In genomic region chr10:54130394-54130793, GRCh38 we compare ENCODE assay signal across 27 cellular contexts.
A peak's percentile ranks its signal among the peaks of the same experiment; 100 is the strongest.
DNase-seq lines count a peak whose midpoint lies in the region; ATAC-seq, FAIRE-seq and TF ChIP-seq lines count a peak whose summit lies in the region.
"Had no signal": no experiment of that assay in that cellular context is flagged by ENCODE, and none has a peak within 500 bp of the region (broad histone marks: within the 10 kb centered on the region; RNA-seq: fewer than 3 reads in every experiment).

No MANE protein-coding gene starts in this region.

- H3K4me3 Mint-ChIP-seq in GM23338 = no peak overlapping the region
- H3K4me3 Mint-ChIP-seq: CD14-positive monocyte; CD4-positive, alpha-beta memory T cell; CD4-positive, CD25-positive, alpha-beta regulatory T cell; CD8-positive, alpha-beta memory T cell had no signal

- in situ Hi-C loops in GM12878 (cut with MboI) = no loop called here
- in situ Hi-C loops in HAP-1 (cut with MboI; ENCODE audit: low sequenced_read_pairs) = no loop called here

- H3K36me3 Mint-ChIP-seq in GM23338 (ENCODE audit: low read depth) = peaks cover 4% of the 10 kb centered on the region; the same call in 1 of the 3 replicates
- H3K36me3 Mint-ChIP-seq: CD14-positive monocyte; CD4-positive, alpha-beta memory T cell; CD4-positive, CD25-positive, alpha-beta regulatory T cell; CD8-positive, alpha-beta memory T cell had no signal

- H3K4me3 ChIP-seq in GM23338 (no peak overlapping the region), OCI-LY3 (ENCODE audit: low read length) (no peak overlapping the region), GM12878 (no peak overlapping the region), neuronal stem cell (ENCODE audit: low read length in 2 of 2) (no peak overlapping the region), HAP-1 (no peak overlapping the region)
- H3K4me3 ChIP-seq: BLaER1 had no signal

- H3K27ac ChIP-seq in GM23338 (ENCODE audit: low read depth) (no peak overlapping the region), OCI-LY3 (ENCODE audit: low read length) (no peak overlapping the region), GM12878 (ENCODE audit: control insufficient read depth, insufficient read depth) (no peak overlapping the region), neuronal stem cell (replicated peaks; ENCODE audit: low read length) (no peak overlapping the region)
- H3K27ac ChIP-seq: BLaER1 had no signal

- H3K4me1 ChIP-seq in GM23338 (ENCODE audit: insufficient read depth) = peaks cover 4% of the 10 kb centered on the region; the same call in 1 of the 2 replicates
- peaks cover 29% of the 10 kb centered on the region for H3K4me1 ChIP-seq in OCI-LY3 (ENCODE audit: low read length)
- no peaks in the 10 kb centered on the region for H3K4me1 ChIP-seq in GM12878 (ENCODE audit: control insufficient read depth, insufficient read depth, low read length)
- peaks cover 0 to 2% of the 10 kb centered on the region in 2 donors for H3K4me1 ChIP-seq in neuronal stem cell (ENCODE audit: control insufficient read depth in 2 of 2, insufficient read depth in 1 of 2, low read depth in 1 of 2, low read length in 2 of 2)
- H3K4me1 ChIP-seq in HAP-1 = no peaks in the 10 kb centered on the region
- H3K4me1 ChIP-seq: BLaER1 had no signal

- POLR2A ChIA-PET in GM12878 (lab: Charles Lee) = no interaction called here

- DNase-seq in GM23338 (ENCODE audit: low spot score) (peak; percentile 6), GM12878 (ENCODE audit: low read depth, low spot score) (no peak), neuronal stem cell (ENCODE audit: low spot score) (no peak), cerebellar nuclear complex (lab: John Stamatoyannopoulos, UW) (no peak), left lobe of liver (ENCODE audit: low spot score) (no peak), HAP-1 (ENCODE audit: low spot score in 2 of 2) (no peak), dedifferentiated amniotic fluid mesenchymal stem cell (ENCODE audit: extremely low spot score) (no peak)
- DNase-seq: 8988T; ACHN; BE2C; C1 segment of cervical spinal cord; CD4-positive, alpha-beta memory T cell; CD4-positive, CD25-positive, alpha-beta regulatory T cell; CD8-positive, alpha-beta memory T cell; COR-L47; DMS 273 treated with DMSO at 0.1 percent for 48 hours; DMS153; DMS53; DMS79; DND-41; EL; GDM1 had no signal

- H3K4me1 Mint-ChIP-seq in GM23338 = peaks cover 6% of the 10 kb centered on the region; the same call in 1 of the 3 replicates
- H3K4me1 Mint-ChIP-seq: CD14-positive monocyte; CD4-positive, alpha-beta memory T cell; CD4-positive, CD25-positive, alpha-beta regulatory T cell; CD8-positive, alpha-beta memory T cell had no signal

- no peak overlapping the region for H4K8ac ChIP-seq in neuronal stem cell (ENCODE audit: low read depth, low read length)

- no peak overlapping the region for H4K91ac ChIP-seq in neuronal stem cell (ENCODE audit: low read depth, low read length, poor library complexity)

- no peaks in the 10 kb centered on the region for H3K79me1 ChIP-seq in neuronal stem cell (ENCODE audit: low read depth, low read length)

- WGBS in GM12878 (ENCODE audit: insufficient coverage, insufficient replicate concordance, low lambda C conversion rate, missing lambda C conversion rate) = 35% methylated on average over 6 of the region's 6 CpGs
- no CpG with 5 or more reads among the region's 6 CpGs for WGBS in neuronal stem cell (ENCODE audit: extremely low coverage in 2 of 2, insufficient read length in 2 of 2, insufficient replicate concordance in 1 of 2), 2 donors

- RAD21 ChIA-PET in GM12878 (lab: Charles Lee; ENCODE audit: unreplicated experiment) = interaction anchor here (1.9 to 3.3 kb wide), 2 partner anchors 19 to 63 kb away, joined by 7 to 18 read pairs; no protein-coding TSS in a partner anchor

- no peak overlapping the region for H3K23ac ChIP-seq in neuronal stem cell (ENCODE audit: low read depth, low read length, poor library complexity)

- BruUV-seq in GM12878 (replicated peaks; lab: Mats Ljungman, UMichigan) = no TSS peak

- intact Hi-C loops in GM12878 (cut with micrococcal nuclease; ENCODE audit: unreplicated experiment) = loop anchor here (10.0 kb wide), 2 partner anchors 64 to 274 kb away; no protein-coding TSS in a partner anchor

- no peaks in the 10 kb centered on the region for H4K20me1 ChIP-seq in GM23338 (replicated peaks; ENCODE audit: insufficient read depth)
- H4K20me1 ChIP-seq in OCI-LY3 (ENCODE audit: insufficient read depth, low read length) = no peaks in the 10 kb centered on the region
- H4K20me1 ChIP-seq in GM12878 (ENCODE audit: control insufficient read depth, insufficient read depth) = no peaks in the 10 kb centered on the region
- H4K20me1 ChIP-seq: BLaER1 had no signal

- no peak for ATAC-seq in GM23338
- peak; percentile 23 for ATAC-seq in GM12878
- ATAC-seq in left lobe of liver = no peak

- no peaks in the 10 kb centered on the region for H3K27me3 ChIP-seq in GM23338 (ENCODE audit: insufficient read depth)
- H3K27me3 ChIP-seq in OCI-LY3 (ENCODE audit: low read depth, low read length) = no peaks in the 10 kb centered on the region
- H3K27me3 ChIP-seq in GM12878 (replicated peaks in 1 of 2; ENCODE audit: control insufficient read depth in 2 of 2, insufficient read depth in 2 of 2, low read length in 1 of 2) = no peaks in the 10 kb centered on the region
- H3K27me3 ChIP-seq in neuronal stem cell (ENCODE audit: control insufficient read depth in 3 of 3, insufficient read depth in 3 of 3, low read depth in 1 of 3, low read length in 3 of 3) = no peaks in the 10 kb centered on the region
- H3K27me3 ChIP-seq in HAP-1 (ENCODE audit: low read depth) = no peaks in the 10 kb centered on the region
- H3K27me3 ChIP-seq: BE2C, BLaER1 had no signal

- no peak overlapping the region for H2BK120ac ChIP-seq in neuronal stem cell (ENCODE audit: low read depth, low read length)

- H3K36me3 ChIP-seq in GM23338 (ENCODE audit: insufficient read depth) (no peaks in the 10 kb centered on the region), OCI-LY3 (replicated peaks; ENCODE audit: low read depth, low read length) (peaks cover 4% of the 10 kb centered on the region), GM12878 (ENCODE audit: control insufficient read depth in 2 of 2, insufficient read depth in 2 of 2, low read length in 1 of 2) (no peaks in the 10 kb centered on the region), neuronal stem cell (replicated peaks in 1 of 2; ENCODE audit: control insufficient read depth in 2 of 2, insufficient read depth in 2 of 2, low read length in 2 of 2) (no peaks in the 10 kb centered on the region), HAP-1 (replicated peaks) (no peaks in the 10 kb centered on the region)
- H3K36me3 ChIP-seq: BE2C, BLaER1 had no signal

- CTCF ChIA-PET in GM12878 (lab: Yijun Ruan, JAX) = no interaction called here

- H3K4ac ChIP-seq in neuronal stem cell (ENCODE audit: low read length) = no peak overlapping the region

- no peak for FAIRE-seq in GM12878 (lab: Jason Lieb, UNC)
- FAIRE-seq: GM12892, GM18507 had no signal

- H2AFZ ChIP-seq in GM23338 (peak overlapping the region; percentile 80; the same call in 1 of the 2 replicates), OCI-LY3 (ENCODE audit: low read depth, low read length) (peak overlapping the region; percentile 30), GM12878 (ENCODE audit: control insufficient read depth, low read depth, low read length) (no peak overlapping the region), neuronal stem cell (ENCODE audit: low read length) (peak overlapping the region; percentile 31)

- TF ChIP-seq CTCF in GM23338 (conservative IDR thresholded peaks at IDR 0.05; ENCODE audit: low read depth in 2 of 2) (no peak), OCI-LY3 (IDR thresholded peaks at IDR 0.05; ENCODE audit: low read depth, low read length) (no peak), GM12878 (IDR thresholded peaks at IDR 0.05 in 2 of 3, conservative IDR thresholded peaks at IDR 0.05 in 1 of 3; ENCODE audit: control insufficient read depth in 2 of 3, extremely low read depth in 1 of 3, insufficient read depth in 1 of 3, low read depth in 3 of 3, low read length in 3 of 3) (no peak)

- no peak overlapping the region for H3K4me2 ChIP-seq in GM23338
- H3K4me2 ChIP-seq in OCI-LY3 (ENCODE audit: low read length) = no peak overlapping the region
- no peak overlapping the region for H3K4me2 ChIP-seq in GM12878 (ENCODE audit: control insufficient read depth, insufficient read depth)
- H3K4me2 ChIP-seq in neuronal stem cell (ENCODE audit: insufficient read depth, low read length, poor library complexity, severe bottlenecking) = no peak overlapping the region
- H3K4me2 ChIP-seq: BLaER1 had no signal

- peaks cover 6% of the 10 kb centered on the region; the same call in 2 of the 3 replicates for H3K9me3 Mint-ChIP-seq in GM23338

- TF ChIP-seq RAD21 in GM12878 (IDR thresholded peaks at IDR 0.05; ENCODE audit: insufficient read depth, low read depth, low read length) = no peak

- H3K14ac ChIP-seq in neuronal stem cell (ENCODE audit: low read length) = no peak overlapping the region

- H3K79me2 ChIP-seq in GM23338 (replicated peaks; ENCODE audit: insufficient read depth) = no peaks in the 10 kb centered on the region
- H3K79me2 ChIP-seq in OCI-LY3 (ENCODE audit: low read length) = no peaks in the 10 kb centered on the region
- no peaks in the 10 kb centered on the region for H3K79me2 ChIP-seq in GM12878 (ENCODE audit: control insufficient read depth, insufficient read depth, low read length)

- H3K18ac ChIP-seq in neuronal stem cell (ENCODE audit: low read length) = no peak overlapping the region

- no peaks in the 10 kb centered on the region for H3K9me3 ChIP-seq in OCI-LY3 (ENCODE audit: insufficient read depth, low read length)
- no peaks in the 10 kb centered on the region for H3K9me3 ChIP-seq in GM12878 (replicated peaks; ENCODE audit: control insufficient read depth, insufficient read depth, low read length)
- H3K9me3 ChIP-seq in neuronal stem cell (replicated peaks in 1 of 2; ENCODE audit: control insufficient read depth in 2 of 2, insufficient read depth in 1 of 2, low read depth in 1 of 2, low read length in 2 of 2) = no peaks in the 10 kb centered on the region
- H3K9me3 ChIP-seq in HAP-1 = no peaks in the 10 kb centered on the region
- H3K9me3 ChIP-seq: BE2C, BLaER1 had no signal

- no peak for TF ChIP-seq EP300 in GM12878 (IDR thresholded peaks at IDR 0.05; ENCODE audit: borderline replicate concordance in 1 of 2, control insufficient read depth in 1 of 2, low read depth in 2 of 2, low read length in 2 of 2)

- H2BK5ac ChIP-seq in neuronal stem cell (ENCODE audit: low read length) = no peak overlapping the region

- no peaks in the 10 kb centered on the region for H3K27me3 Mint-ChIP-seq in GM23338 (ENCODE audit: insufficient read depth, low read depth, poor library complexity)
- H3K27me3 Mint-ChIP-seq: CD4-positive, alpha-beta memory T cell; CD4-positive, CD25-positive, alpha-beta regulatory T cell; CD8-positive, alpha-beta memory T cell had no signal

- no peaks in the 10 kb centered on the region for H3F3A ChIP-seq in GM23338 (replicated peaks; ENCODE audit: low read depth)

- TF ChIP-seq POLR2A in GM12878 (IDR thresholded peaks at IDR 0.05; ENCODE audit: low read depth, low read length) = no peak

- H3K9ac ChIP-seq in OCI-LY3 (ENCODE audit: low read length) = no peak overlapping the region
- H3K9ac ChIP-seq in GM12878 (ENCODE audit: control insufficient read depth, insufficient read depth, low read length) = no peak overlapping the region
- H3K9ac ChIP-seq in neuronal stem cell (ENCODE audit: low read depth, low read length, poor library complexity) = no peak overlapping the region
- H3K9ac ChIP-seq: BLaER1 had no signal

- H2AK5ac ChIP-seq in neuronal stem cell (ENCODE audit: low read depth, low read length) = no peak overlapping the region

- H3K27ac Mint-ChIP-seq in GM23338 = no peak overlapping the region
- H3K27ac Mint-ChIP-seq: CD14-positive monocyte; CD4-positive, alpha-beta memory T cell; CD4-positive, CD25-positive, alpha-beta regulatory T cell; CD8-positive, alpha-beta memory T cell had no signal

- SMC1A ChIA-PET in GM12878 (lab: Charles Lee; ENCODE audit: uncharacterized antibody, unreplicated experiment) = interaction anchor here (1.4 to 1.6 kb wide), 2 partner anchors 18 to 22 kb away, joined by 3 to 4 read pairs; no protein-coding TSS in a partner anchor

- no peaks in the 10 kb centered on the region for H3K9me2 ChIP-seq in GM23338 (ENCODE audit: insufficient read depth)

- no peak overlapping the region for H2BK15ac ChIP-seq in neuronal stem cell (ENCODE audit: low read length)

- no peak overlapping the region for H2BK12ac ChIP-seq in neuronal stem cell (ENCODE audit: low read length)
